Comparison of ENCODE assay signal across 1 cellular context in genomic region chr15:89747708-89748682, GRCh38.
TF ChIP-seq lines count a peak whose summit lies in the region.

No MANE protein-coding gene starts in this region.

TF ChIP-seq in GM23338, 12 proteins besides CTCF, POLR2A, EP300 and RAD21:
- TF ChIP-seq ZNF462 (CRISPR knock-in tag; IDR thresholded peaks at IDR 0.05) (no peak), NANOG (IDR thresholded peaks at IDR 0.05; ENCODE audit: borderline replicate concordance) (0 out of 2 replicates have a peak, but pooled peaks have one; percentile 11)
